10 cellular contexts compared by ENCODE assay signal in genomic region chr7:34133356-34133982, GRCh38.
DNase-seq lines count a peak whose midpoint lies in the region; TF ChIP-seq lines count a peak whose summit lies in the region.
"Had no signal": no experiment of that assay in that cellular context is flagged by ENCODE, and none has a peak within 500 bp of the region (broad histone marks: within the 10 kb centered on the region; RNA-seq: fewer than 3 reads in every experiment).

No MANE protein-coding gene starts in this region.

- no peaks in the 10 kb centered on the region for H3K79me2 ChIP-seq in trophoblast cell (ENCODE audit: control insufficient read depth, insufficient read depth, low read length, poor library complexity)

- H2BK12ac ChIP-seq in trophoblast cell (ENCODE audit: low read length) = no peak overlapping the region

- no peak overlapping the region for H3K4me2 ChIP-seq in trophoblast cell (ENCODE audit: low read length)

- no peak overlapping the region for H3K9ac ChIP-seq in trophoblast cell (ENCODE audit: low read length)

- WGBS in trophoblast cell (ENCODE audit: extremely low coverage, insufficient coverage, insufficient read length) = 100% methylated on average over 1 of the region's 8 CpGs

- peak; percentile 81 for DNase-seq in GM03348 (ENCODE audit: low spot score)
- DNase-seq in NCI-H446 treated with DMSO at 0.1 percent for 48 hours (lab: John Stamatoyannopoulos, UW) = peak; percentile 66
- DNase-seq in epithelial cell of esophagus (ENCODE audit: low read depth) = peak; percentile 88
- DNase-seq in trophoblast cell = peak; percentile 58 to 81
- no peak for DNase-seq in KG1 (lab: John Stamatoyannopoulos, UW)
- no peak for DNase-seq in BE2C
- no peak for DNase-seq in glutamatergic neuron

- H3K14ac ChIP-seq in trophoblast cell (ENCODE audit: low read length) = no peak overlapping the region

- no peak overlapping the region for H3K4me3 Mint-ChIP-seq in glutamatergic neuron (ENCODE audit: unreplicated experiment)
- H3K4me3 Mint-ChIP-seq: activated CD8-positive, alpha-beta T cell treated with anti-CD3 and anti-CD28 coated beads, Interleukin-2, amount 10 ng/mL, durations not matched to agents 7 days and 5 days; activated naive CD8-positive, alpha-beta T cell treated with anti-CD3 and anti-CD28 coated beads, Interleukin-2, amount 50 U/mL, for 24 hours had no signal

- H3K79me1 ChIP-seq in trophoblast cell (ENCODE audit: low read length) = no peaks in the 10 kb centered on the region

- H3K27ac ChIP-seq in trophoblast cell (ENCODE audit: low read depth, low read length) = no peak overlapping the region
- H3K27ac ChIP-seq: sigmoid colon had no signal

- H3K36me3 ChIP-seq in trophoblast cell (ENCODE audit: control insufficient read depth in 1 of 2, insufficient read depth in 2 of 2, low read length in 2 of 2) (no peaks in the 10 kb centered on the region), BE2C (no peaks in the 10 kb centered on the region)
- H3K36me3 ChIP-seq: sigmoid colon had no signal

- H4K12ac ChIP-seq in trophoblast cell (ENCODE audit: low read depth, low read length) = no peak overlapping the region

- H2BK120ac ChIP-seq in trophoblast cell (ENCODE audit: insufficient read depth, low read length, poor library complexity) = no peak overlapping the region

- no peak overlapping the region for H2AK5ac ChIP-seq in trophoblast cell (ENCODE audit: low read length)

- H2AFZ ChIP-seq in trophoblast cell (ENCODE audit: insufficient read depth, low read length, poor library complexity) = no peak overlapping the region

- H3K23ac ChIP-seq in trophoblast cell (ENCODE audit: low read length) = no peak overlapping the region

- no peaks in the 10 kb centered on the region for H3K9me3 ChIP-seq in trophoblast cell (ENCODE audit: insufficient read depth, low read depth, low read length)
- no peaks in the 10 kb centered on the region for H3K9me3 ChIP-seq in BE2C
- H3K9me3 ChIP-seq: sigmoid colon had no signal

- H3K27me3 ChIP-seq in trophoblast cell (ENCODE audit: insufficient read depth, low read length) (no peaks in the 10 kb centered on the region), BE2C (no peaks in the 10 kb centered on the region)
- H3K27me3 ChIP-seq: sigmoid colon had no signal

- H2BK5ac ChIP-seq in trophoblast cell (ENCODE audit: low read depth, low read length, poor library complexity) = no peak overlapping the region

- H3K18ac ChIP-seq in trophoblast cell (ENCODE audit: low read length) = no peak overlapping the region

- H4K91ac ChIP-seq in trophoblast cell (ENCODE audit: low read depth, low read length) = no peak overlapping the region

- no peak overlapping the region for H4K8ac ChIP-seq in trophoblast cell (ENCODE audit: low read depth, low read length)

- peaks cover 13% of the 10 kb centered on the region for H3K4me1 Mint-ChIP-seq in glutamatergic neuron (ENCODE audit: low read depth, unreplicated experiment)
- H3K4me1 Mint-ChIP-seq: activated naive CD8-positive, alpha-beta T cell treated with anti-CD3 and anti-CD28 coated beads, Interleukin-2, amount 50 U/mL, for 24 hours had no signal

- H3K4ac ChIP-seq in trophoblast cell (ENCODE audit: low read depth, low read length) = no peak overlapping the region

- TF ChIP-seq CTCF in epithelial cell of esophagus (IDR thresholded peaks at IDR 0.05; ENCODE audit: insufficient read depth, low read depth, low read length, missing control alignments) (no peak), BE2C (IDR thresholded peaks at IDR 0.05; ENCODE audit: low read depth, low read length) (no peak), glutamatergic neuron (IDR thresholded peaks at IDR 0.05; ENCODE audit: partially characterized antibody, unreplicated experiment) (no peak)

- H3K27me3 Mint-ChIP-seq in glutamatergic neuron (ENCODE audit: unreplicated experiment) = no peaks in the 10 kb centered on the region
- H3K27me3 Mint-ChIP-seq: activated naive CD8-positive, alpha-beta T cell treated with anti-CD3 and anti-CD28 coated beads, Interleukin-2, amount 50 U/mL, for 24 hours had no signal

- peaks cover 3% of the 10 kb centered on the region for H3K9me3 Mint-ChIP-seq in glutamatergic neuron (ENCODE audit: unreplicated experiment)

- H3K4me3 ChIP-seq in epithelial cell of esophagus (ENCODE audit: low read length) (peak overlapping the region; percentile 23), trophoblast cell (ENCODE audit: low read depth, low read length) (no peak overlapping the region), BE2C (ENCODE audit: low read depth, low read length) (no peak overlapping the region)
- H3K4me3 ChIP-seq: sigmoid colon had no signal

- no peak overlapping the region for H3K27ac Mint-ChIP-seq in glutamatergic neuron (ENCODE audit: unreplicated experiment)
- H3K27ac Mint-ChIP-seq: activated CD8-positive, alpha-beta T cell treated with anti-CD3 and anti-CD28 coated beads, Interleukin-2, amount 10 ng/mL, durations not matched to agents 7 days and 5 days; activated naive CD8-positive, alpha-beta T cell treated with anti-CD3 and anti-CD28 coated beads, Interleukin-2, amount 50 U/mL, for 24 hours had no signal

- H3K36me3 Mint-ChIP-seq in glutamatergic neuron (ENCODE audit: unreplicated experiment) = no peaks in the 10 kb centered on the region

- H3K4me1 ChIP-seq in trophoblast cell (ENCODE audit: control insufficient read depth in 1 of 2, insufficient read depth in 2 of 2, low read length in 2 of 2) (peaks cover 3 to 9% of the 10 kb centered on the region in 2 experiments), BE2C (no peaks in the 10 kb centered on the region)
- H3K4me1 ChIP-seq: sigmoid colon had no signal

Comparison
In these comparisons a context has a peak if more than half of its experiments do, and no peak if none do; other contexts are left out.
1. DNase-seq: peak in GM03348 (single experiment), NCI-H446 treated with DMSO at 0.1 percent for 48 hours (single experiment), epithelial cell of esophagus (single experiment) and trophoblast cell (2 of 2); none in KG1 (single experiment), BE2C (single experiment) and glutamatergic neuron (single experiment).